23 cellular contexts compared by ENCODE assay signal in the genomic region with DNA sequence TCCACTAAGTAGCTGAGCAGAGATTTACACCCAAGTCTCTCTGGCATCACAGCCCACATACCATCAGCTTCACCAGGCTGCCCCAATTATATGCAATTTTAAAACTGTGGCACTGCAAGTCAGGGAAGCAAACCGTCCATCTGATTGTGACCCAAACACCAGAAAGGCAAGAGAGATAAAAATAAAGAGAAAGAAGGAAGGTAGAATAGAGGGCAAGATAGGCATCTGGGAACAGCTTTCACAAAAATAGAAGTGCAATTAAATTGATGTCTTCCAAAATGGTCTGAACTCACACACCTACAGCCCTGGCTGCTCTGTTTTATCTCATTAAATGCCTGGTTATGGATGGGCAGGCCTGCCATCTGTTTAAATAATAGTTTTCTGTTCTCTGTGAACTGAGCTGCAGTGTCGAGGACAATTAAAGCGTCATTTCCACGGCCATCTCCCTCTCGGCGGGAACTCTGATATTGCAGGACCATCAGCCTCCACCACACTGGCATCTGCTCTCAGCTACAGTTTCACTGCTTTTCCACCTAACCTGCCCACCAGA.
DNase-seq lines count a peak whose midpoint lies in the region; ATAC-seq and TF ChIP-seq lines count a peak whose summit lies in the region.
"Had no signal": no experiment of that assay in that cellular context is flagged by ENCODE, and none has a peak within 500 bp of the region (broad histone marks: within the 10 kb centered on the region; RNA-seq: fewer than 3 reads in every experiment).

No MANE protein-coding gene starts in this region.

- H3K14ac ChIP-seq in IMR-90 (replicated peaks; ENCODE audit: low read depth, low read length) (no peak overlapping the region), neuronal stem cell (ENCODE audit: low read length) (no peak overlapping the region), mesenchymal stem cell (ENCODE audit: low read length in 2 of 2) (no peak overlapping the region)

- H3K36me3 ChIP-seq in IMR-90 (ENCODE audit: control insufficient read depth, insufficient read depth, low read length) (no peaks in the 10 kb centered on the region), SK-N-SH (replicated peaks in 1 of 2; ENCODE audit: control insufficient read depth in 1 of 2, insufficient read depth in 2 of 2, low read length in 1 of 2) (no peaks in the 10 kb centered on the region), neuronal stem cell (replicated peaks in 1 of 2; ENCODE audit: control insufficient read depth in 2 of 2, insufficient read depth in 2 of 2, low read length in 2 of 2) (no peaks in the 10 kb centered on the region), mesenchymal stem cell (ENCODE audit: control insufficient read depth in 1 of 2, insufficient read depth in 2 of 2, low read depth in 1 of 2, low read length in 2 of 2) (no peaks in the 10 kb centered on the region)
- H3K36me3 ChIP-seq: BLaER1 treated with 17β-estradiol and CSF1 and Interleukin-3, amounts not matched to agents 10 nM and 100 nM had no signal

- H3K56ac ChIP-seq in IMR-90 (ENCODE audit: extremely low read depth, insufficient read depth, low read length): no peak overlapping the region

- TF ChIP-seq POLR2A in IMR-90 (IDR thresholded peaks at IDR 0.05; ENCODE audit: low read depth, low read length): no peak

- no peak overlapping the region for H3K23ac ChIP-seq in IMR-90 (ENCODE audit: low read depth, low read length)
- H3K23ac ChIP-seq in neuronal stem cell (ENCODE audit: low read depth, low read length, poor library complexity): no peak overlapping the region
- no peak overlapping the region for H3K23ac ChIP-seq in mesenchymal stem cell (ENCODE audit: low read length in 2 of 2)

- no peak overlapping the region for H4K5ac ChIP-seq in IMR-90 (ENCODE audit: low read depth, low read length)

- H3K4me2 ChIP-seq in IMR-90 (ENCODE audit: low read depth, low read length) (no peak overlapping the region), SK-N-SH (no peak overlapping the region), neuronal stem cell (ENCODE audit: insufficient read depth, low read length, poor library complexity, severe bottlenecking) (no peak overlapping the region), mesenchymal stem cell (ENCODE audit: low read length, poor library complexity, severe bottlenecking) (no peak overlapping the region)
- H3K4me2 ChIP-seq: BLaER1 treated with 17β-estradiol and CSF1 and Interleukin-3, amounts not matched to agents 10 nM and 100 nM; PC-9 had no signal

- no peaks in the 10 kb centered on the region for H3K79me2 ChIP-seq in SK-N-SH (ENCODE audit: insufficient read depth)

- no peaks in the 10 kb centered on the region for H4K20me1 ChIP-seq in IMR-90 (ENCODE audit: insufficient read depth, low read length)
- H4K20me1 ChIP-seq in SK-N-SH (ENCODE audit: insufficient read depth): no peaks in the 10 kb centered on the region
- H4K20me1 ChIP-seq: BLaER1 treated with 17β-estradiol and CSF1 and Interleukin-3, amounts not matched to agents 10 nM and 100 nM had no signal

- POLR2A ChIA-PET in IMR-90 (lab: Charles Lee; ENCODE audit: unreplicated experiment) (no interaction called here), SK-N-SH (lab: Yijun Ruan, JAX) (no interaction called here)

- H2AK5ac ChIP-seq in IMR-90 (ENCODE audit: low read depth, low read length): peak overlapping the region; percentile 30; the same call in 1 of the 2 replicates
- no peak overlapping the region for H2AK5ac ChIP-seq in neuronal stem cell (ENCODE audit: low read depth, low read length)
- H2AK5ac ChIP-seq in mesenchymal stem cell (ENCODE audit: low read length, severe bottlenecking): no peak overlapping the region

- TF ChIP-seq CTCF in IMR-90 (conservative IDR thresholded peaks at IDR 0.05; ENCODE audit: low read depth, low read length): no peak
- TF ChIP-seq CTCF in SK-N-SH (IDR thresholded peaks at IDR 0.05): no peak

- H3K27me3 ChIP-seq in IMR-90 (ENCODE audit: control insufficient read depth, insufficient read depth, low read length): no peaks in the 10 kb centered on the region
- H3K27me3 ChIP-seq in SK-N-SH (ENCODE audit: insufficient read depth): no peaks in the 10 kb centered on the region
- H3K27me3 ChIP-seq in neuronal stem cell (ENCODE audit: control insufficient read depth in 3 of 3, insufficient read depth in 3 of 3, low read depth in 1 of 3, low read length in 3 of 3): no peaks in the 10 kb centered on the region
- H3K27me3 ChIP-seq in mesenchymal stem cell (ENCODE audit: control insufficient read depth in 1 of 2, insufficient read depth in 1 of 2, low read length in 2 of 2): no peaks in the 10 kb centered on the region
- H3K27me3 ChIP-seq: BLaER1 treated with 17β-estradiol and CSF1 and Interleukin-3, amounts not matched to agents 10 nM and 100 nM had no signal

- H2BK120ac ChIP-seq in IMR-90 (ENCODE audit: low read depth, low read length): peak overlapping the region; percentile 3; the same call in 1 of the 2 replicates
- no peak overlapping the region for H2BK120ac ChIP-seq in neuronal stem cell (ENCODE audit: low read depth, low read length)
- H2BK120ac ChIP-seq in mesenchymal stem cell (ENCODE audit: low read depth, low read length): no peak overlapping the region

- CTCF ChIA-PET in IMR-90 (lab: Yijun Ruan, JAX): no interaction called here
- CTCF ChIA-PET in SK-N-SH (lab: Yijun Ruan, JAX): interaction anchor here (0.8 to 1.9 kb wide), 2 partner anchors 29 to 511 kb away, joined by 3 to 11 read pairs; no protein-coding TSS in a partner anchor

- H2BK15ac ChIP-seq in IMR-90 (ENCODE audit: low read depth, low read length): 0 out of 3 replicates have a peak overlapping the region, but pooled peaks have one; percentile 26
- H2BK15ac ChIP-seq in neuronal stem cell (ENCODE audit: low read length): no peak overlapping the region
- no peak overlapping the region for H2BK15ac ChIP-seq in mesenchymal stem cell (ENCODE audit: low read depth, poor library complexity, severe bottlenecking)

- no peak overlapping the region for H2AFZ ChIP-seq in IMR-90 (replicated peaks; ENCODE audit: low read length, poor library complexity)
- no peak overlapping the region for H2AFZ ChIP-seq in SK-N-SH (ENCODE audit: low read depth)
- peak overlapping the region; percentile 13 for H2AFZ ChIP-seq in neuronal stem cell (ENCODE audit: low read length)
- no peak overlapping the region for H2AFZ ChIP-seq in mesenchymal stem cell (ENCODE audit: low read depth, low read length)
- H2AFZ ChIP-seq: PC-9 had no signal

- no peak for ATAC-seq in IMR-90 (ENCODE audit: low read depth)
- ATAC-seq: Right ventricle myocardium inferior had no signal

- H4K91ac ChIP-seq in IMR-90 (ENCODE audit: insufficient read depth, low read depth, low read length): no peak overlapping the region
- H4K91ac ChIP-seq in neuronal stem cell (ENCODE audit: low read depth, low read length, poor library complexity): no peak overlapping the region
- no peak overlapping the region for H4K91ac ChIP-seq in mesenchymal stem cell (ENCODE audit: low read length)

- no peaks in the 10 kb centered on the region for H3K9me3 ChIP-seq in IMR-90 (ENCODE audit: control insufficient read depth, insufficient read depth, low read length)
- no peaks in the 10 kb centered on the region for H3K9me3 ChIP-seq in SK-N-SH
- peaks cover 0 to 2% of the 10 kb centered on the region in 2 donors for H3K9me3 ChIP-seq in neuronal stem cell (replicated peaks in 1 of 2; ENCODE audit: control insufficient read depth in 2 of 2, insufficient read depth in 1 of 2, low read depth in 1 of 2, low read length in 2 of 2)
- H3K9me3 ChIP-seq in mesenchymal stem cell (ENCODE audit: control insufficient read depth, low read length): no peaks in the 10 kb centered on the region
- H3K9me3 ChIP-seq: BLaER1 treated with 17β-estradiol and CSF1 and Interleukin-3, amounts not matched to agents 10 nM and 100 nM had no signal

- no peak overlapping the region for H2AK9ac ChIP-seq in IMR-90 (replicated peaks; ENCODE audit: low read depth, low read length, poor library complexity)

- H3K18ac ChIP-seq in IMR-90 (ENCODE audit: low read depth, low read length) (no peak overlapping the region), neuronal stem cell (ENCODE audit: low read length) (no peak overlapping the region), mesenchymal stem cell (ENCODE audit: low read depth in 1 of 2, low read length in 2 of 2) (no peak overlapping the region)

- dilution Hi-C loops in IMR-90 (cut with HindIII; ENCODE audit: low sequenced_read_pairs, unreplicated experiment): no loop called here

- no peak overlapping the region for H2BK5ac ChIP-seq in IMR-90 (ENCODE audit: low read depth, low read length, poor library complexity, severe bottlenecking)
- H2BK5ac ChIP-seq in neuronal stem cell (ENCODE audit: low read length): no peak overlapping the region
- no peak overlapping the region for H2BK5ac ChIP-seq in mesenchymal stem cell (ENCODE audit: low read depth, low read length, poor library complexity, severe bottlenecking)

- H2BK20ac ChIP-seq in IMR-90 (ENCODE audit: low read depth, low read length): peak overlapping the region; percentile 37; the same call in 1 of the 2 replicates

- H3K4me3 ChIP-seq in IMR-90 (ENCODE audit: insufficient read depth, low read depth, low read length): no peak overlapping the region
- no peak overlapping the region for H3K4me3 ChIP-seq in SK-N-SH (ENCODE audit: low read depth in 2 of 2, low read length in 1 of 2)
- no peak overlapping the region for H3K4me3 ChIP-seq in neuronal stem cell (ENCODE audit: low read length in 2 of 2)
- no peak overlapping the region for H3K4me3 ChIP-seq in mesenchymal stem cell (ENCODE audit: insufficient read depth in 1 of 2, low read depth in 1 of 2, low read length in 2 of 2)
- H3K4me3 ChIP-seq: BLaER1 treated with 17β-estradiol and CSF1 and Interleukin-3, amounts not matched to agents 10 nM and 100 nM; PC-9 had no signal

- in situ Hi-C loops in IMR-90 (cut with MboI; ENCODE audit: low sequenced_read_pairs): no loop called here

- peaks cover 6% of the 10 kb centered on the region for H3K4me1 ChIP-seq in IMR-90 (ENCODE audit: control insufficient read depth, insufficient read depth, low read length)
- H3K4me1 ChIP-seq in SK-N-SH (ENCODE audit: control insufficient read depth in 1 of 2, insufficient read depth in 2 of 2, low read depth in 1 of 2, low read length in 1 of 2): peaks cover 22 to 23% of the 10 kb centered on the region in 2 experiments; a peak in 3 of 4 replicates
- H3K4me1 ChIP-seq in neuronal stem cell (ENCODE audit: control insufficient read depth in 2 of 2, insufficient read depth in 1 of 2, low read depth in 1 of 2, low read length in 2 of 2): peaks cover 0 to 13% of the 10 kb centered on the region in 2 donors
- peaks cover 5% of the 10 kb centered on the region for H3K4me1 ChIP-seq in mesenchymal stem cell (ENCODE audit: control insufficient read depth, insufficient read depth, low read depth, low read length)

- TF ChIP-seq EP300 in SK-N-SH (IDR thresholded peaks at IDR 0.05; ENCODE audit: borderline replicate concordance in 1 of 2, low read depth in 1 of 2, low read length in 1 of 2): peak in 1 of 2 experiments; percentile 89; a peak in 2 of 4 replicates

- H3K9ac ChIP-seq in IMR-90 (ENCODE audit: low read depth, low read length) (no peak overlapping the region), SK-N-SH (no peak overlapping the region), neuronal stem cell (ENCODE audit: low read depth, low read length, poor library complexity) (no peak overlapping the region), mesenchymal stem cell (ENCODE audit: low read length) (no peak overlapping the region)
- H3K9ac ChIP-seq: BLaER1 treated with 17β-estradiol and CSF1 and Interleukin-3, amounts not matched to agents 10 nM and 100 nM had no signal

- H3K27ac ChIP-seq in IMR-90 (ENCODE audit: insufficient read depth, low read length) (no peak overlapping the region), SK-N-SH (ENCODE audit: low read depth in 2 of 2, low read length in 1 of 2) (peak overlapping the region in 1 of 2 experiments; percentile 56; a peak in 2 of 4 replicates), neuronal stem cell (replicated peaks; ENCODE audit: low read length) (no peak overlapping the region), mesenchymal stem cell (ENCODE audit: low read length, poor library complexity, severe bottlenecking) (no peak overlapping the region)
- H3K27ac ChIP-seq: BLaER1 treated with 17β-estradiol and CSF1 and Interleukin-3, amounts not matched to agents 10 nM and 100 nM; PC-9 had no signal

- H3K4ac ChIP-seq in IMR-90 (ENCODE audit: low read depth, low read length) (no peak overlapping the region), neuronal stem cell (ENCODE audit: low read length) (no peak overlapping the region), mesenchymal stem cell (ENCODE audit: low read depth in 1 of 2, low read length in 2 of 2) (no peak overlapping the region)

- H3F3A ChIP-seq in SK-N-SH (replicated peaks; ENCODE audit: insufficient read depth): peaks cover 11% of the 10 kb centered on the region

- H2BK12ac ChIP-seq in neuronal stem cell (ENCODE audit: low read length) (no peak overlapping the region), mesenchymal stem cell (ENCODE audit: low read length in 2 of 2) (no peak overlapping the region)

- no peaks in the 10 kb centered on the region for H3K9me2 ChIP-seq in SK-N-SH

- no CpG with 5 or more reads among the region's 6 CpGs for WGBS in IMR-90 (ENCODE audit: extremely low coverage in 2 of 2, insufficient read length in 1 of 2), 2 experiments
- WGBS in SK-N-SH (ENCODE audit: low lambda C conversion rate): 81% methylated on average over 6 of the region's 6 CpGs
- no CpG with 5 or more reads among the region's 6 CpGs for WGBS in neuronal stem cell (ENCODE audit: extremely low coverage in 2 of 2, insufficient read length in 2 of 2, insufficient replicate concordance in 1 of 2), 2 donors
- 97% methylated on average over 6 of the region's 6 CpGs for WGBS in mesenchymal stem cell

- BruUV-seq in IMR-90 (replicated peaks; lab: Mats Ljungman, UMichigan): no TSS peak

- DNase-seq in IMR-90 (no peak), NCI-H69 (lab: John Stamatoyannopoulos, UW) (peak; percentile 91), SK-N-SH (peak; percentile 72), neuronal stem cell (ENCODE audit: low spot score) (no peak), LoVo (ENCODE audit: low spot score) (no peak), T1000 (lab: John Stamatoyannopoulos, UW) (no peak), NCI-H146 (lab: John Stamatoyannopoulos, UW) (no peak), mesenchymal stem cell (no peak)
- DNase-seq: CD4-positive, alpha-beta T cell; HCEC 1CT; KG1; MM.1S; NCI-H1048; NCI-H1417; NCI-H1930; NCI-H2107; NCI-H226; NCI-H510A; NCI-H774; PC-9; SW 1271 had no signal

- H3K79me1 ChIP-seq in IMR-90 (ENCODE audit: low read depth in 1 of 2, low read length in 2 of 2) (peaks cover 0 to 6% of the 10 kb centered on the region in 2 experiments; a peak in 1 of 4 replicates), neuronal stem cell (ENCODE audit: low read depth, low read length) (no peaks in the 10 kb centered on the region), mesenchymal stem cell (replicated peaks; ENCODE audit: low read length, poor library complexity, severe bottlenecking) (no peaks in the 10 kb centered on the region)

- TF ChIP-seq RAD21 in IMR-90 (IDR thresholded peaks at IDR 0.05; ENCODE audit: low read length): no peak
- peak; percentile 19; the same call in 1 of the 2 replicates for TF ChIP-seq RAD21 in SK-N-SH (IDR thresholded peaks at IDR 0.05; ENCODE audit: low read length)

- H4K8ac ChIP-seq in IMR-90 (ENCODE audit: low read depth in 2 of 2, low read length in 2 of 2) (no peak overlapping the region), neuronal stem cell (ENCODE audit: low read depth, low read length) (no peak overlapping the region), mesenchymal stem cell (ENCODE audit: low read length) (no peak overlapping the region)

- intact Hi-C loops in IMR-90 (cut with micrococcal nuclease): no loop called here

- H3K9me1 ChIP-seq in IMR-90 (ENCODE audit: insufficient read depth, low read length): peaks cover 10% of the 10 kb centered on the region

Comparison
In these comparisons a context has a peak if more than half of its experiments do, and no peak if none do; other contexts are left out.
1. DNase-seq: peak in NCI-H69 (single experiment) and SK-N-SH (single experiment); none in IMR-90 (single experiment), neuronal stem cell (single experiment), LoVo (single experiment), T1000 (single experiment), NCI-H146 (single experiment) and mesenchymal stem cell (single experiment).